1 cellular context compared by ENCODE assay signal in the genomic region with DNA sequence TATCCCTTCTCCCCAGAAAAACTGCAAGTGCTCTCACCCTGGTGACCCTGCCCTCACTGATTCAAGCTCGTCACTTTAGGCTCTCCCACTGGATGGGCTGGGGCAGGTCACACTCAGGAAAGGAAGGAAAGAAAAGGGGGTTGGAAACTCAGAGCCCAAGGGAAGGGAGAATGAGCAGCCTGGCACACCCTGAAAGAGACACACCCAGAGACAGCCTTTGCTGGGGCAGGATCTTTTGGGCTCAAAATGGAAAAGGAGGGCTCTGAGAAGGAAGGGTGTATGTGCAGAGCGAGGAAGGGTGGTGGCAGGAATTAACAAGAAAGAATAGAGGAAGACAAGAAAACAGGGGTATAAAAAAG.
TF ChIP-seq lines count a peak whose summit lies in the region.

No MANE protein-coding gene starts in this region.

TF ChIP-seq in endothelial cell of umbilical vein, 7 proteins besides CTCF, POLR2A, EP300 and RAD21:
- TF ChIP-seq POLR2AphosphoS5 (IDR thresholded peaks at IDR 0.05; ENCODE audit: insufficient read depth, low read depth, low read length), result no peak
- TF ChIP-seq MYC (IDR thresholded peaks at IDR 0.05; ENCODE audit: low read depth, low read length), result no peak
TF ChIP-seq in endothelial cell of umbilical vein: peak in this region for 0.
